ENCODE assay signal across 12 cellular contexts in genomic region chr17:12089809-12090384, GRCh38.
DNase-seq lines count a peak whose midpoint lies in the region; ATAC-seq, FAIRE-seq and TF ChIP-seq lines count a peak whose summit lies in the region.
"Had no signal": no experiment of that assay in that cellular context is flagged by ENCODE, and none has a peak within 500 bp of the region (broad histone marks: within the 10 kb centered on the region; RNA-seq: fewer than 3 reads in every experiment).

No MANE protein-coding gene starts in this region.

- H3K4me3 ChIP-seq in SJSA1, result no peak overlapping the region
- H3K4me3 ChIP-seq in thyroid gland (replicated peaks in 1 of 3), result no peak overlapping the region
- H3K4me3 ChIP-seq: upper lobe of left lung had no signal

- peaks cover 39% of the 10 kb centered on the region for H3K36me3 Mint-ChIP-seq in activated T-helper 17 cell treated with anti-CD3 and anti-CD28 coated beads, Interleukin-2, amount 50 U/mL, for 72 hours (ENCODE audit: low read depth)

- H3K9me3 ChIP-seq in SJSA1 (replicated peaks) (no peaks in the 10 kb centered on the region), thyroid gland (no peaks in the 10 kb centered on the region)
- H3K9me3 ChIP-seq: upper lobe of left lung had no signal

- H3K4me1 ChIP-seq in SJSA1 (replicated peaks), result peaks cover 20% of the 10 kb centered on the region
- H3K4me1 ChIP-seq in thyroid gland, result no peaks in the 10 kb centered on the region

- no peak overlapping the region for H3K27ac Mint-ChIP-seq in activated T-helper 17 cell treated with anti-CD3 and anti-CD28 coated beads, Interleukin-2, amount 50 U/mL, for 72 hours
- H3K27ac Mint-ChIP-seq: naive thymus-derived CD4-positive, alpha-beta T cell; T-cell had no signal

- no peak for FAIRE-seq in HTR-8/SVneo (lab: Jason Lieb, UNC)

- no peak overlapping the region for H3K4me3 Mint-ChIP-seq in activated T-helper 17 cell treated with anti-CD3 and anti-CD28 coated beads, Interleukin-2, amount 50 U/mL, for 72 hours
- H3K4me3 Mint-ChIP-seq: naive thymus-derived CD4-positive, alpha-beta T cell; T-cell had no signal

- 88 to 93% methylated on average over 3 of the region's 3 CpGs for WGBS in thyroid gland, 2 donors

- H3K27me3 Mint-ChIP-seq in activated T-helper 17 cell treated with anti-CD3 and anti-CD28 coated beads, Interleukin-2, amount 50 U/mL, for 72 hours, result no peaks in the 10 kb centered on the region
- H3K27me3 Mint-ChIP-seq: naive thymus-derived CD4-positive, alpha-beta T cell; T-cell had no signal

- H3K4me1 Mint-ChIP-seq in activated T-helper 17 cell treated with anti-CD3 and anti-CD28 coated beads, Interleukin-2, amount 50 U/mL, for 72 hours, result no peaks in the 10 kb centered on the region

- H3K27me3 ChIP-seq in SJSA1 (replicated peaks) (no peaks in the 10 kb centered on the region), thyroid gland (no peaks in the 10 kb centered on the region)
- H3K27me3 ChIP-seq: upper lobe of left lung had no signal

- H3K36me3 ChIP-seq in SJSA1, result peaks cover 5% of the 10 kb centered on the region
- H3K36me3 ChIP-seq in thyroid gland, result no peaks in the 10 kb centered on the region

- peak; percentile 28 for DNase-seq in AG20443 (ENCODE audit: low spot score)
- peak; percentile 38 for DNase-seq in HTR-8/SVneo (ENCODE audit: insufficient read length, low spot score)
- DNase-seq in SJSA1 (ENCODE audit: low read depth in 1 of 2, low spot score in 2 of 2), result peak in 1 of 2 experiments; percentile 58
- DNase-seq in iris pigment epithelial cell (ENCODE audit: low read depth), result peak; percentile 85
- no peak for DNase-seq in activated effector memory CD4-positive, alpha-beta T cell treated with Interleukin-2 at 50 U/mL for 16 hours
- DNase-seq in thyroid gland, result no peak
- DNase-seq: H7; naive thymus-derived CD4-positive, alpha-beta T cell; T-cell; upper lobe of left lung had no signal

- H3K27ac ChIP-seq in SJSA1, result peak overlapping the region; percentile 33
- H3K27ac ChIP-seq in thyroid gland, result no peak overlapping the region
- H3K27ac ChIP-seq: upper lobe of left lung had no signal

- TF ChIP-seq CTCF in thyroid gland (IDR thresholded peaks at IDR 0.05), result no peak

- H3K9me3 Mint-ChIP-seq in activated T-helper 17 cell treated with anti-CD3 and anti-CD28 coated beads, Interleukin-2, amount 50 U/mL, for 72 hours, result no peaks in the 10 kb centered on the region
- H3K9me3 Mint-ChIP-seq: naive thymus-derived CD4-positive, alpha-beta T cell; T-cell had no signal

- ATAC-seq in activated T-helper 17 cell treated with anti-CD3 and anti-CD28 coated beads, Interleukin-2, amount 50 U/mL, for 72 hours (replicated peaks), result no peak
- no peak for ATAC-seq in GM18519 (IDR thresholded peaks at IDR 0.05; ENCODE audit: low FRiP score, unreplicated experiment)
- ATAC-seq: naive thymus-derived CD4-positive, alpha-beta T cell; T-cell had no signal

- intact Hi-C loops in thyroid gland (cut with DNase I), result no loop called here

- TF ChIP-seq POLR2A in thyroid gland (IDR thresholded peaks at IDR 0.05), result no peak

Comparison
In these comparisons a context has a peak if more than half of its experiments do, and no peak if none do; other contexts are left out.
1. DNase-seq: peak in AG20443 (single experiment), HTR-8/SVneo (single experiment) and iris pigment epithelial cell (single experiment); none in activated effector memory CD4-positive, alpha-beta T cell treated with Interleukin-2 at 50 U/mL for 16 hours (single experiment) and thyroid gland (0 of 2).